In genomic region chr17:81419333-81419885, GRCh38 we compare ENCODE assay signal across 8 cellular contexts. TPM values are rescaled to one million over a fixed set of nuclear protein-coding genes. Genes with fewer than 3 reads are reported as not detected.
DNase-seq lines count a peak whose midpoint lies in the region; ATAC-seq and TF ChIP-seq lines count a peak whose summit lies in the region.

No MANE protein-coding gene starts in this region.

- TF ChIP-seq POLR2A in right lobe of liver (IDR thresholded peaks at IDR 0.05), result no peak

- H3K9me3 Mint-ChIP-seq in chondrocyte (ENCODE audit: low read depth), result no peaks in the 10 kb centered on the region

- WGBS in right lobe of liver (ENCODE audit: insufficient coverage, low coverage, low lambda C conversion rate, missing lambda C conversion rate), result 59% methylated on average over 14 of the region's 32 CpGs

- intact Hi-C loops in right lobe of liver (cut with DNase I), result no loop called here
- intact Hi-C loops in upper lobe of right lung (cut with DNase I), result no loop called here

- H3K4me1 ChIP-seq in right lobe of liver, result no peaks in the 10 kb centered on the region
- peaks cover 60% of the 10 kb centered on the region for H3K4me1 ChIP-seq in upper lobe of right lung

- H3K27me3 ChIP-seq in right lobe of liver, result no peaks in the 10 kb centered on the region
- H3K27me3 ChIP-seq in upper lobe of right lung, result no peaks in the 10 kb centered on the region

- ATAC-seq in right lobe of liver (peak; percentile 49 to 66 (median 54)), upper lobe of right lung (peak; percentile 86), HG02610 (IDR thresholded peaks at IDR 0.05; ENCODE audit: unreplicated experiment) (no peak), HG02938 (IDR thresholded peaks at IDR 0.05; ENCODE audit: unreplicated experiment) (no peak)

- no peaks in the 10 kb centered on the region for H3K36me3 Mint-ChIP-seq in chondrocyte (ENCODE audit: low read depth)

- peaks cover 65% of the 10 kb centered on the region for H3K4me1 Mint-ChIP-seq in chondrocyte (ENCODE audit: low read depth)

- H3K27ac Mint-ChIP-seq in chondrocyte (ENCODE audit: unreplicated experiment), result peak overlapping the region; percentile 93

- DNase-seq in DMS 273 (lab: John Stamatoyannopoulos, UW; ENCODE audit: unreplicated experiment) (peak; percentile 91), NCI-H226 (peak; percentile 99), chondrocyte (ENCODE audit: low spot score) (no peak), right lobe of liver (peak in 2 of 3 donors; percentile 64 to 77), upper lobe of right lung (peak; percentile 93), GM19238 (ENCODE audit: insufficient read length, low spot score) (no peak)

- H3K36me3 ChIP-seq in right lobe of liver (no peaks in the 10 kb centered on the region), upper lobe of right lung (no peaks in the 10 kb centered on the region)

- H3K4me3 ChIP-seq in right lobe of liver, result no peak overlapping the region
- peak overlapping the region; percentile 33 for H3K4me3 ChIP-seq in upper lobe of right lung

- no peak for TF ChIP-seq CTCF in chondrocyte (IDR thresholded peaks at IDR 0.05)
- no peak for TF ChIP-seq CTCF in right lobe of liver (IDR thresholded peaks at IDR 0.05)
- TF ChIP-seq CTCF in upper lobe of right lung (IDR thresholded peaks at IDR 0.05), result no peak

- H3K27ac ChIP-seq in right lobe of liver, result peak overlapping the region; percentile 18 to 77 (median 25)
- peak overlapping the region; percentile 87 for H3K27ac ChIP-seq in upper lobe of right lung

- H3K9me3 ChIP-seq in right lobe of liver (no peaks in the 10 kb centered on the region), upper lobe of right lung (no peaks in the 10 kb centered on the region)

- no peaks in the 10 kb centered on the region for H3K27me3 Mint-ChIP-seq in chondrocyte (ENCODE audit: low read depth)

- peak overlapping the region; percentile 22 for H3K4me3 Mint-ChIP-seq in chondrocyte (ENCODE audit: unreplicated experiment)

RNA-seq across cellular contexts. Expression of gene BAHCC1, which starts 24.2 kb away (rescaled TPM):
- total RNA-seq in chondrocyte (20.6 to 32.3 TPM (median 22.7 TPM) in 3 replicates), right lobe of liver (1 to 10 TPM; 2.5 to 6.4 (median 4.9) TPM), upper lobe of right lung (23.3 TPM)

Comparison
In these comparisons a context has a peak if more than half of its experiments do, and no peak if none do; other contexts are left out.
1. DNase-seq: peak in DMS 273 (single experiment), NCI-H226 (single experiment), right lobe of liver (2 of 3) and upper lobe of right lung (single experiment); none in chondrocyte (single experiment) and GM19238 (single experiment).
2. ATAC-seq: peak in right lobe of liver (4 of 4) and upper lobe of right lung (single experiment); none in HG02610 (single experiment) and HG02938 (single experiment).